In the genomic region with DNA sequence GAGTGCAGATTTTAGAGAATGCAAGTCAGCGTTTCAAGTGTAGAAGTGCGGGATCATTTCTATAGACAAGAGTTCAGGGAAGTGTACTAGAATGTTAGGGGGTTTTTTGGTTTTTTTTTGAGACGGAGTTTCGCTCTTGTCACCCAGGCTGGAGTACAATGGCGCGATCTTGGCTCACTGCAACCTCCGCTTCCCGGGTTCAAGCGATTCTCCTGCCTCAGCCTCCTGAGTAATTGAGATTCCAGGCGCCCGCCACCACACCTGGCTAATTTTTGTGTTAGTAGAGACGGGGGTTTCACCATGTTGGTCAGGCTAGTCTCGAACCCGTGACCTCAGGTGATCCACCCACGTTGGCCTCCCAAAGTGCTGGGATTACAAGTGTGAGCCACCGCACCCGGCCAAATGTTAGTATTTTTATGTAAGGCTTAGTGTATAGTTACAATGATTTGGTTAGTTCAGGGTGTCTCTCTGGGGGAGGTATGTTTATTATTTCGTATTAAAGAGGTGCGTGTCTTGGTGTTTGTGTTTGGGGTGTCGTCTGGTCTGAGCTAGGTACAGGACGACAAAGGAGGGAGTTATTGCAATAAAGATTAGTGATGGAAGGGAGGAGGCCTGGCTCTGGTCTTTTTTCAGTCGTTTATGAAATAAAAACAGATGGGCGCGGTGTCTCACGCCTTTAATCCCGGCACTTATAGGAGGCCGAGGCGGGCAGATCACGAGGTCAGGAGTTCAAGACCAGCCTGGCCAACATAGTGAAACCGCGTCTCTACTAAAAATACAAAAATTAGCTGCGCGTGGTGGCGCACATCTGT, we compare ENCODE assay signal across 8 cellular contexts. TPM values are rescaled to one million over a fixed set of nuclear protein-coding genes. Genes with fewer than 3 reads are reported as not detected.
DNase-seq lines count a peak whose midpoint lies in the region; ATAC-seq and TF ChIP-seq lines count a peak whose summit lies in the region.
"Not testable (repeated sequence)": the region's sequence is repeated elsewhere in the genome, so short reads cannot be mapped to it uniquely, and the experiment has no call there.

No MANE protein-coding gene starts in this region.

- H3K9me3 Mint-ChIP-seq in activated T-helper 2 cell treated with anti-CD3 and anti-CD28 coated beads, Interferon-gamma antibody, Interleukin-2, Interleukin-4, amounts not matched to agents 10 μg/mL and 5 μg/mL and 100 μg/mL, durations not matched to agents 14 hours and 24 hours and 36 hours, result not testable (repeated sequence)

- POLR2A ChIA-PET in PC-3 (lab: Charles Lee; ENCODE audit: unreplicated experiment), result not testable (repeated sequence)

- H3K4me3 Mint-ChIP-seq in activated T-helper 2 cell treated with anti-CD3 and anti-CD28 coated beads, Interferon-gamma antibody, Interleukin-2, Interleukin-4, amounts not matched to agents 10 μg/mL and 5 μg/mL and 100 μg/mL, durations not matched to agents 14 hours and 24 hours and 36 hours (ENCODE audit: low read depth), result peak overlapping the region; percentile 90

- not testable (repeated sequence) for TF ChIP-seq EP300 in transverse colon (IDR thresholded peaks at IDR 0.05; ENCODE audit: low read depth)

- H4K12ac ChIP-seq in trophoblast cell (ENCODE audit: low read depth, low read length), result peak overlapping the region; percentile 77

- peak overlapping the region; percentile 28 for H2BK120ac ChIP-seq in trophoblast cell (ENCODE audit: insufficient read depth, low read length, poor library complexity)

- H2AFZ ChIP-seq in PC-3 (ENCODE audit: low read length) (peak overlapping the region; percentile 99), trophoblast cell (ENCODE audit: insufficient read depth, low read length, poor library complexity) (peak overlapping the region; percentile 48)

- H2AK5ac ChIP-seq in trophoblast cell (ENCODE audit: low read length), result not testable (repeated sequence)

- H3K79me1 ChIP-seq in trophoblast cell (ENCODE audit: low read length), result not testable (repeated sequence)

- H3K27me3 Mint-ChIP-seq in activated T-helper 2 cell treated with anti-CD3 and anti-CD28 coated beads, Interferon-gamma antibody, Interleukin-2, Interleukin-4, amounts not matched to agents 10 μg/mL and 5 μg/mL and 100 μg/mL, durations not matched to agents 14 hours and 24 hours and 36 hours (ENCODE audit: low read depth), result not testable (repeated sequence)

- not testable (repeated sequence) for H3K14ac ChIP-seq in trophoblast cell (ENCODE audit: low read length)

- intact Hi-C loops in PC-3 (cut with micrococcal nuclease); transverse colon (cut with DNase I; ENCODE audit: low total_unique reads): not testable (repeated sequence)
- intact Hi-C loops in activated T-helper 2 cell treated with anti-CD3 and anti-CD28 coated beads, Interferon-gamma antibody, Interleukin-2, Interleukin-4, amounts not matched to agents 10 μg/mL and 5 μg/mL and 100 μg/mL, durations not matched to agents 14 hours and 24 hours and 36 hours (cut with micrococcal nuclease), result loop anchor here (1.0 to 10.0 kb wide), 3 partner anchors 12 to 752 kb away; partner anchors contain the start of genes GPR148 and IMP4

- not testable (repeated sequence) for H3K27me3 ChIP-seq in GM06990 (replicated peaks; ENCODE audit: control insufficient read depth, insufficient read depth, low read length); PC-3 (ENCODE audit: low read length); endocrine pancreas (ENCODE audit: control insufficient read depth, insufficient read depth, low read length); layer of hippocampus (ENCODE audit: control insufficient read depth, insufficient read depth, low read length); trophoblast cell (ENCODE audit: insufficient read depth, low read length); transverse colon

- H3K4me1 ChIP-seq in PC-3 (ENCODE audit: insufficient read depth, low read length); endocrine pancreas (ENCODE audit: control insufficient read depth, insufficient read depth, low read length); trophoblast cell (ENCODE audit: control insufficient read depth in 1 of 2, insufficient read depth in 2 of 2, low read length in 2 of 2): not testable (repeated sequence)
- H3K4me1 ChIP-seq in transverse colon, result peaks cover 11 to 23% (median 18%) of the 10 kb centered on the region in 4 donors

- H3K79me2 ChIP-seq in PC-3 (ENCODE audit: low read length), result peaks cover 38% of the 10 kb centered on the region
- H3K79me2 ChIP-seq in trophoblast cell (ENCODE audit: control insufficient read depth, insufficient read depth, low read length, poor library complexity), result peaks cover 12% of the 10 kb centered on the region

- BruUV-seq in PC-3 (replicated peaks; lab: Mats Ljungman, UMichigan), result TSS peak; percentile 98

- not testable (repeated sequence) for H3K36me3 ChIP-seq in GM06990 (ENCODE audit: control insufficient read depth, insufficient read depth, low read length); PC-3 (ENCODE audit: low read depth, low read length); endocrine pancreas (ENCODE audit: control insufficient read depth, insufficient read depth, low read length); trophoblast cell (ENCODE audit: control insufficient read depth in 1 of 2, insufficient read depth in 2 of 2, low read length in 2 of 2); transverse colon

- TF ChIP-seq CTCF in GM06990 (IDR thresholded peaks at IDR 0.05; ENCODE audit: insufficient read depth, low read length, poor library complexity, severe bottlenecking); PC-3 (conservative IDR thresholded peaks at IDR 0.05; ENCODE audit: low read depth, low read length); transverse colon (IDR thresholded peaks at IDR 0.05): not testable (repeated sequence)

- DNase-seq in GM06990 (ENCODE audit: extremely low read depth, insufficient read length); PC-3; activated T-helper 2 cell treated with anti-CD3 and anti-CD28 coated beads, Interferon-gamma antibody, Interleukin-2, Interleukin-4, amounts not matched to agents 10 μg/mL and 5 μg/mL and 100 μg/mL, durations not matched to agents 14 hours and 24 hours and 36 hours (ENCODE audit: low spot score); trophoblast cell: not testable (repeated sequence)
- DNase-seq in transverse colon, result peak; percentile 22

- not testable (repeated sequence) for H3K4ac ChIP-seq in trophoblast cell (ENCODE audit: low read depth, low read length)

- peak overlapping the region; percentile 90 for H3K9ac ChIP-seq in PC-3 (ENCODE audit: low read length)
- peak overlapping the region; percentile 86 for H3K9ac ChIP-seq in endocrine pancreas (ENCODE audit: control insufficient read depth, insufficient read depth, low read length)
- peak overlapping the region; percentile 55 for H3K9ac ChIP-seq in trophoblast cell (ENCODE audit: low read length)

- H3K18ac ChIP-seq in trophoblast cell (ENCODE audit: low read length), result not testable (repeated sequence)

- H3K4me2 ChIP-seq in PC-3 (ENCODE audit: low read length) (peak overlapping the region; percentile 92), trophoblast cell (ENCODE audit: low read length) (peak overlapping the region; percentile 62)

- peaks cover 14% of the 10 kb centered on the region for H3K36me3 Mint-ChIP-seq in activated T-helper 2 cell treated with anti-CD3 and anti-CD28 coated beads, Interferon-gamma antibody, Interleukin-2, Interleukin-4, amounts not matched to agents 10 μg/mL and 5 μg/mL and 100 μg/mL, durations not matched to agents 14 hours and 24 hours and 36 hours (ENCODE audit: low read depth)

- WGBS in trophoblast cell (ENCODE audit: extremely low coverage, insufficient coverage, insufficient read length), result 100% methylated on average over 2 of the region's 34 CpGs
- 23 to 35% methylated on average over 13 to 34 of the region's 34 CpGs for WGBS in transverse colon (ENCODE audit: low coverage in 1 of 2), 2 donors

- H3K27ac ChIP-seq in PC-3 (ENCODE audit: low read length), result peak overlapping the region; percentile 69
- H3K27ac ChIP-seq in layer of hippocampus (ENCODE audit: low read depth, low read length), result peak overlapping the region; percentile 82
- H3K27ac ChIP-seq in trophoblast cell (ENCODE audit: low read depth, low read length), result peak overlapping the region; percentile 100
- peak overlapping the region; percentile 96 to 98 (median 97) for H3K27ac ChIP-seq in transverse colon

- ATAC-seq in HG02884 (IDR thresholded peaks at IDR 0.05; ENCODE audit: unreplicated experiment), result peak; percentile 0
- not testable (repeated sequence) for ATAC-seq in PC-3

- not testable (repeated sequence) for H2BK12ac ChIP-seq in trophoblast cell (ENCODE audit: low read length)

- H3K27ac Mint-ChIP-seq in activated T-helper 2 cell treated with anti-CD3 and anti-CD28 coated beads, Interferon-gamma antibody, Interleukin-2, Interleukin-4, amounts not matched to agents 10 μg/mL and 5 μg/mL and 100 μg/mL, durations not matched to agents 14 hours and 24 hours and 36 hours, result peak overlapping the region; percentile 82

- not testable (repeated sequence) for H2BK5ac ChIP-seq in trophoblast cell (ENCODE audit: low read depth, low read length, poor library complexity)

- H3K9me2 ChIP-seq in PC-3 (replicated peaks; ENCODE audit: low read length), result not testable (repeated sequence)

- peak overlapping the region; percentile 88 for H4K8ac ChIP-seq in trophoblast cell (ENCODE audit: low read depth, low read length)

- TF ChIP-seq POLR2A in transverse colon (IDR thresholded peaks at IDR 0.05), result peak; percentile 37

- H3K9me3 ChIP-seq in PC-3 (ENCODE audit: low read length); endocrine pancreas (ENCODE audit: control insufficient read depth, low read length); trophoblast cell (ENCODE audit: insufficient read depth, low read depth, low read length); transverse colon: not testable (repeated sequence)

- H3K4me3 ChIP-seq in GM06990 (replicated peaks; ENCODE audit: low read depth, low read length) (peak overlapping the region; percentile 75), PC-3 (ENCODE audit: low read length) (peak overlapping the region; percentile 93), endocrine pancreas (ENCODE audit: control insufficient read depth, insufficient read depth, low read length) (peak overlapping the region; percentile 9), trophoblast cell (ENCODE audit: low read depth, low read length) (peak overlapping the region; percentile 70), transverse colon (peak overlapping the region; percentile 62 to 93 (median 80))

- peaks cover 10% of the 10 kb centered on the region; the same call in 1 of the 2 replicates for H4K20me1 ChIP-seq in PC-3 (ENCODE audit: low read length)

- H3K4me1 Mint-ChIP-seq in activated T-helper 2 cell treated with anti-CD3 and anti-CD28 coated beads, Interferon-gamma antibody, Interleukin-2, Interleukin-4, amounts not matched to agents 10 μg/mL and 5 μg/mL and 100 μg/mL, durations not matched to agents 14 hours and 24 hours and 36 hours (ENCODE audit: low read depth), result peaks cover 10% of the 10 kb centered on the region

- not testable (repeated sequence) for H3K23ac ChIP-seq in trophoblast cell (ENCODE audit: low read length)

- H4K91ac ChIP-seq in trophoblast cell (ENCODE audit: low read depth, low read length), result peak overlapping the region; percentile 86

- H3F3A ChIP-seq in PC-3 (ENCODE audit: low read length, unreplicated experiment), result not testable (repeated sequence)

- in situ Hi-C loops in transverse colon (cut with MboI; ENCODE audit: low pct_ligation_motif_present in 1 of 4, low pct_unique_long_range_greater_than_20kb in 1 of 4, low sequenced_read_pairs in 3 of 4), result loop anchor here in 1 of 4 donors (25.0 kb wide), 1 partner anchor 757 kb away; the partner anchor contains the start of gene IMP4

- CTCF ChIA-PET in PC-3 (lab: Charles Lee), result not testable (repeated sequence)

RNA-seq across cellular contexts. Expression of gene FAM168B, which starts 0.8 kb away (rescaled TPM):
- total RNA-seq in PC-3 (2014; rRNA removed) (91.7 and 103 TPM in 2 replicates), transverse colon (100 to 1,000 TPM in 3 of 4 donors, 10 to 100 TPM in 1; 31.6 to 124 (median 110) TPM)
- total RNA-seq in activated T-helper 2 cell treated with anti-CD3 and anti-CD28 coated beads, Interferon-gamma antibody, Interleukin-2, Interleukin-4, amounts not matched to agents 10 μg/mL and 5 μg/mL and 100 μg/mL, durations not matched to agents 14 hours and 24 hours and 36 hours, result 69.0 and 70.3 TPM in 2 replicates
- 95.6 and 97.7 TPM in 2 replicates for polyA plus RNA-seq in trophoblast cell (2013)

RNA-seq across cellular contexts. Expression of gene PLEKHB2, which starts 11.1 kb away (rescaled TPM):
- total RNA-seq in PC-3 (2014; rRNA removed) (64.5 and 73.9 TPM in 2 replicates), transverse colon (100 to 1,000 TPM in 3 of 4 donors, 10 to 100 TPM in 1; 35.4 to 222 (median 131) TPM)
- 72.3 and 72.9 TPM in 2 replicates for total RNA-seq in activated T-helper 2 cell treated with anti-CD3 and anti-CD28 coated beads, Interferon-gamma antibody, Interleukin-2, Interleukin-4, amounts not matched to agents 10 μg/mL and 5 μg/mL and 100 μg/mL, durations not matched to agents 14 hours and 24 hours and 36 hours
- 54.6 and 56.5 TPM in 2 replicates for polyA plus RNA-seq in trophoblast cell (2013)

Comparison
In these comparisons a context has a peak if more than half of its experiments do, and no peak if none do; other contexts are left out.
1. H3K4me3 ChIP-seq: peak in every context shown above with its lines; median percentile 93 in PC-3; 80 in transverse colon; 75 in GM06990; 70 in trophoblast cell; 9 in endocrine pancreas.